ENCODE assay signal across 19 cellular contexts in genomic region chr3:13079051-13079450, GRCh38. TPM values are rescaled to one million over a fixed set of nuclear protein-coding genes. Genes with fewer than 3 reads are reported as not detected.
A peak's percentile ranks its signal among the peaks of the same experiment; 100 is the strongest.
DNase-seq lines count a peak whose midpoint lies in the region; ATAC-seq lines count a peak whose summit lies in the region.
"Had no signal": no experiment of that assay in that cellular context is flagged by ENCODE, and none has a peak within 500 bp of the region (broad histone marks: within the 10 kb centered on the region; RNA-seq: fewer than 3 reads in every experiment).

No MANE protein-coding gene starts in this region.

- H3K27me3 ChIP-seq in layer of hippocampus (ENCODE audit: control insufficient read depth, insufficient read depth, low read length): no peaks in the 10 kb centered on the region

- H3K4me3 Mint-ChIP-seq in T-helper 17 cell: peak overlapping the region; percentile 25
- H3K4me3 Mint-ChIP-seq: activated T-cell treated with anti-CD3 and anti-CD28 coated beads, Interleukin-2, amount 50 U/mL, for 72 hours; stimulated activated memory B cell treated with anti-CD40 and anti-IgM and Interleukin-4, amounts not matched to agents 10 μg/mL and 1 μg/mL and 100 μg/mL, for 72 hours had no signal

- ATAC-seq in T-helper 17 cell (no peak), GM18867 (IDR thresholded peaks at IDR 0.05; ENCODE audit: unreplicated experiment) (no peak), GM18519 (IDR thresholded peaks at IDR 0.05; ENCODE audit: low FRiP score, unreplicated experiment) (no peak), HG03108 (IDR thresholded peaks at IDR 0.05; ENCODE audit: unreplicated experiment) (no peak)
- ATAC-seq: activated naive CD4-positive, alpha-beta T cell treated with anti-CD3 and anti-CD28 coated beads, Interleukin-2, amount 50 U/mL, for 72 hours; activated T-cell treated with anti-CD3 and anti-CD28 coated beads, Interleukin-2, amount 50 U/mL, for 72 hours; stimulated activated memory B cell treated with anti-CD40 and anti-IgM and Interleukin-4, amounts not matched to agents 10 μg/mL and 1 μg/mL and 100 μg/mL, for 72 hours had no signal

- no peak overlapping the region for H3K27ac Mint-ChIP-seq in T-helper 17 cell
- H3K27ac Mint-ChIP-seq: activated naive CD4-positive, alpha-beta T cell treated with anti-CD3 and anti-CD28 coated beads, Interleukin-2, amount 50 U/mL, for 72 hours; activated T-cell treated with anti-CD3 and anti-CD28 coated beads, Interleukin-2, amount 50 U/mL, for 72 hours had no signal

- peak overlapping the region; percentile 63 for H3K27ac ChIP-seq in layer of hippocampus (ENCODE audit: low read depth, low read length)
- H3K27ac ChIP-seq: 22Rv1, neutrophil, thyroid gland had no signal

- H3K36me3 Mint-ChIP-seq in T-helper 17 cell (ENCODE audit: low read depth): no peaks in the 10 kb centered on the region
- H3K36me3 Mint-ChIP-seq: activated naive CD4-positive, alpha-beta T cell treated with anti-CD3 and anti-CD28 coated beads, Interleukin-2, amount 50 U/mL, for 72 hours; stimulated activated memory B cell treated with anti-CD40 and anti-IgM and Interleukin-4, amounts not matched to agents 10 μg/mL and 1 μg/mL and 100 μg/mL, for 72 hours had no signal

- H3K4me1 Mint-ChIP-seq in T-helper 17 cell: peaks cover 12% of the 10 kb centered on the region

- DNase-seq in DMS53 (lab: John Stamatoyannopoulos, UW): peak; percentile 15
- DNase-seq in DMS53 treated with DMSO at 0.1 percent for 48 hours (lab: John Stamatoyannopoulos, UW; ENCODE audit: unreplicated experiment): no peak
- DNase-seq in COLO668 (lab: John Stamatoyannopoulos, UW; ENCODE audit: unreplicated experiment): peak; percentile 9
- DNase-seq in T-helper 17 cell: no peak
- DNase-seq: activated T-cell treated with anti-CD3 and anti-CD28 coated beads, Interleukin-2, amount 50 U/mL, for 72 hours; Caco-2; EL; GOT3; NCI-H1105 treated with DMSO at 0.1 percent for 48 hours; stimulated activated CD4-positive, alpha-beta T cell treated with anti-CD3 and anti-CD28 coated beads, Interleukin-1b, Interleukin-23, amount 100 ng/mL, for 48 hours had no signal

- H3K27me3 Mint-ChIP-seq in T-helper 17 cell: peaks cover 39% of the 10 kb centered on the region

- H3K9me3 ChIP-seq in T-helper 17 cell (ENCODE audit: control insufficient read depth, low read length, poor library complexity, severe bottlenecking): no peaks in the 10 kb centered on the region
- H3K9me3 ChIP-seq: Caco-2, neutrophil, thyroid gland had no signal

RNA-seq across cellular contexts. Expression of gene IQSEC1, which starts 5.8 kb away (rescaled TPM):
- 100 to 1,000 TPM; 114 to 128 TPM for total RNA-seq in T-helper 17 cell

Comparison
In these comparisons a context has a peak if more than half of its experiments do, and no peak if none do; other contexts are left out.
1. DNase-seq: peak in DMS53 (single experiment) and COLO668 (single experiment); none in DMS53 treated with DMSO at 0.1 percent for 48 hours (single experiment) and T-helper 17 cell (0 of 3).